1 cellular context compared by ENCODE assay signal in genomic region chr6:32972353-32973143, GRCh38.
TF ChIP-seq lines count a peak whose summit lies in the region.

No MANE protein-coding gene starts in this region.

TF ChIP-seq in HepG2, 621 proteins besides CTCF, POLR2A, EP300 and RAD21 (continued from another document and continues in another):
- no peak for TF ChIP-seq ZNF142 (CRISPR knock-in tag; IDR thresholded peaks at IDR 0.05)
- TF ChIP-seq ZNF800 (CRISPR knock-in tag; IDR thresholded peaks at IDR 0.05) = no peak
- no peak for TF ChIP-seq NR0B2 (CRISPR knock-in tag; IDR thresholded peaks at IDR 0.05)
- no peak for TF ChIP-seq HNRNPK (IDR thresholded peaks at IDR 0.05; ENCODE audit: low read depth, low read length, poor library complexity, severe bottlenecking)
- no peak for TF ChIP-seq HOXA5 (CRISPR knock-in tag; IDR thresholded peaks at IDR 0.05)
- TF ChIP-seq PAXIP1 (CRISPR knock-in tag; conservative IDR thresholded peaks at IDR 0.05) = no peak
- TF ChIP-seq MTF1 (CRISPR knock-in tag; IDR thresholded peaks at IDR 0.05) = no peak
- TF ChIP-seq POLR2G (IDR thresholded peaks at IDR 0.05; ENCODE audit: low read depth, low read length) = peak; percentile 87
- TF ChIP-seq SIN3B (IDR thresholded peaks at IDR 0.05; ENCODE audit: low read length) = 0 out of 2 replicates have a peak, but pooled peaks have one; percentile 13
- no peak for TF ChIP-seq ZNF543 (CRISPR knock-in tag; IDR thresholded peaks at IDR 0.05)
- no peak for TF ChIP-seq ZNF383 (CRISPR knock-in tag; IDR thresholded peaks at IDR 0.05; ENCODE audit: borderline replicate concordance)
- 0 out of 2 replicates have a peak, but pooled peaks have one; percentile 9 for TF ChIP-seq SALL1 (CRISPR knock-in tag; IDR thresholded peaks at IDR 0.05)
- TF ChIP-seq TCF12 (IDR thresholded peaks at IDR 0.05) = no peak
- no peak for TF ChIP-seq TCF12 (CRISPR knock-in tag; IDR thresholded peaks at IDR 0.05)
- no peak; the same call in 1 of the 2 replicates for TF ChIP-seq NKX3-1 (CRISPR knock-in tag; IDR thresholded peaks at IDR 0.05)
- no peak for TF ChIP-seq ZNF615 (CRISPR knock-in tag; IDR thresholded peaks at IDR 0.05; ENCODE audit: borderline replicate concordance)
- TF ChIP-seq ZBTB39 (CRISPR knock-in tag; IDR thresholded peaks at IDR 0.05) = no peak
- peak; percentile 100 for TF ChIP-seq ZC3H13 (CRISPR knock-in tag; IDR thresholded peaks at IDR 0.05)
- no peak for TF ChIP-seq GABPA (IDR thresholded peaks at IDR 0.05; ENCODE audit: low read depth, low read length)
- TF ChIP-seq GABPA (CRISPR knock-in tag; IDR thresholded peaks at IDR 0.05; ENCODE audit: low read depth) = no peak
- TF ChIP-seq HNRNPL (IDR thresholded peaks at IDR 0.05; ENCODE audit: low read depth, low read length) = no peak; the same call in 1 of the 2 replicates
- 0 out of 2 replicates have a peak, but pooled peaks have one; percentile 5 for TF ChIP-seq CSRNP1 (CRISPR knock-in tag; IDR thresholded peaks at IDR 0.05)
- no peak for TF ChIP-seq TIGD3 (CRISPR knock-in tag; IDR thresholded peaks at IDR 0.05; ENCODE audit: borderline replicate concordance)
- TF ChIP-seq ZNF746 (CRISPR knock-in tag; IDR thresholded peaks at IDR 0.05) = no peak; the same call in 1 of the 2 replicates
- TF ChIP-seq ELF1 (CRISPR knock-in tag; IDR thresholded peaks at IDR 0.05) = no peak
- no peak for TF ChIP-seq NR2F1 (CRISPR knock-in tag; IDR thresholded peaks at IDR 0.05)
- TF ChIP-seq RFX5 (IDR thresholded peaks at IDR 0.05; ENCODE audit: low read depth, low read length) = no peak
- no peak; the same call in 1 of the 2 replicates for TF ChIP-seq SAFB2 (CRISPR knock-in tag; IDR thresholded peaks at IDR 0.05; ENCODE audit: borderline replicate concordance, low read depth)
- no peak; the same call in 1 of the 2 replicates for TF ChIP-seq ETV6 (CRISPR knock-in tag; conservative IDR thresholded peaks at IDR 0.05)
- TF ChIP-seq ZNF629 (CRISPR knock-in tag; conservative IDR thresholded peaks at IDR 0.05) = no peak
- TF ChIP-seq FIP1L1 (IDR thresholded peaks at IDR 0.05; ENCODE audit: borderline replicate concordance, insufficient read depth, low read depth, low read length) = 0 out of 2 replicates have a peak, but pooled peaks have one; percentile 84
- TF ChIP-seq TAF15 (IDR thresholded peaks at IDR 0.05; ENCODE audit: low read depth, low read length, poor library complexity, severe bottlenecking) = peak; percentile 89
- TF ChIP-seq SP2 (CRISPR knock-in tag; IDR thresholded peaks at IDR 0.05) = 0 out of 2 replicates have a peak, but pooled peaks have one; percentile 49
- no peak for TF ChIP-seq SMC3 (IDR thresholded peaks at IDR 0.05; ENCODE audit: low read length)
- TF ChIP-seq SUZ12 (IDR thresholded peaks at IDR 0.05; ENCODE audit: low read depth, low read length) = no peak
- TF ChIP-seq HHEX (CRISPR knock-in tag; IDR thresholded peaks at IDR 0.05) = no peak
- TF ChIP-seq FUBP1 (CRISPR knock-in tag; IDR thresholded peaks at IDR 0.05; ENCODE audit: borderline replicate concordance) = no peak
- 0 out of 2 replicates have a peak, but pooled peaks have one; percentile 6 for TF ChIP-seq GMEB1 (CRISPR knock-in tag; IDR thresholded peaks at IDR 0.05; ENCODE audit: borderline replicate concordance)
